In genomic region chr6:165663736-165664552, GRCh38 we compare ENCODE assay signal across 9 cellular contexts. TPM values are rescaled to one million over a fixed set of nuclear protein-coding genes. Genes with fewer than 3 reads are reported as not detected.
DNase-seq lines count a peak whose midpoint lies in the region; TF ChIP-seq lines count a peak whose summit lies in the region.
"Had no signal": no experiment of that assay in that cellular context is flagged by ENCODE, and none has a peak within 500 bp of the region (broad histone marks: within the 10 kb centered on the region; RNA-seq: fewer than 3 reads in every experiment).

No MANE protein-coding gene starts in this region.

- H3K4me1 Mint-ChIP-seq in MCF 10A (ENCODE audit: insufficient read depth, unreplicated experiment) (peaks cover 6% of the 10 kb centered on the region), endodermal cell (peaks cover 32% of the 10 kb centered on the region)

- DNase-seq in breast epithelium (ENCODE audit: low spot score in 2 of 2) (no peak), MCF 10A (ENCODE audit: unreplicated experiment) (no peak), endodermal cell (peak; percentile 77), myocyte (ENCODE audit: low read depth) (peak; percentile 70), NCI-H1694 (lab: John Stamatoyannopoulos, UW) (no peak)
- no peak for DNase-seq in stimulated activated naive CD4-positive, alpha-beta T cell (lab: John Stamatoyannopoulos, UW)
- no peak for DNase-seq in effector memory CD4-positive, alpha-beta T cell
- no peak for DNase-seq in stimulated activated CD4-positive, alpha-beta T cell treated with anti-CD3 and anti-CD28 coated beads, Interleukin-2, amount 100 ng/mL, for 24 hours
- DNase-seq: DMS79 treated with DMSO at 0.1 percent for 48 hours had no signal

- TF ChIP-seq CTCF in breast epithelium (IDR thresholded peaks at IDR 0.05) (no peak), MCF 10A (IDR thresholded peaks at IDR 0.05; ENCODE audit: unreplicated experiment) (no peak), endodermal cell (conservative IDR thresholded peaks at IDR 0.05) (no peak)

- POLR2A ChIA-PET in MCF 10A (lab: Yijun Ruan, JAX): no interaction called here

- H3K9ac ChIP-seq in endodermal cell (ENCODE audit: extremely low read depth, low read length, poor library complexity, severe bottlenecking): peak overlapping the region; percentile 0

- no peak for TF ChIP-seq POLR2A in breast epithelium (IDR thresholded peaks at IDR 0.05)

- H3K27ac ChIP-seq in breast epithelium (peak overlapping the region in 1 of 2 donors; percentile 70), endodermal cell (ENCODE audit: low read depth, low read length) (no peak overlapping the region)
- no peak overlapping the region for H3K27ac ChIP-seq in effector memory CD4-positive, alpha-beta T cell (ENCODE audit: insufficient read depth, low read length, poor library complexity, severe bottlenecking)

- WGBS in endodermal cell (ENCODE audit: insufficient coverage in 1 of 2, insufficient read length in 1 of 2), 2 experiments: 0% methylated on average over 28 to 48 of the region's 48 CpGs

- H3K36me3 Mint-ChIP-seq in MCF 10A (ENCODE audit: insufficient read depth, unreplicated experiment) (no peaks in the 10 kb centered on the region), endodermal cell (ENCODE audit: low read depth) (peaks cover 2% of the 10 kb centered on the region)

- CTCF ChIA-PET in MCF 10A (lab: Yijun Ruan, JAX): no interaction called here

- H3K27ac Mint-ChIP-seq in MCF 10A (ENCODE audit: low read depth, unreplicated experiment) (no peak overlapping the region), endodermal cell (no peak overlapping the region)

- H3K4me3 Mint-ChIP-seq in MCF 10A (ENCODE audit: unreplicated experiment) (no peak overlapping the region), endodermal cell (peak overlapping the region; percentile 72)

- H3K36me3 ChIP-seq in breast epithelium (no peaks in the 10 kb centered on the region), endodermal cell (ENCODE audit: control insufficient read depth, insufficient read depth, low read length) (peaks cover 3% of the 10 kb centered on the region)
- no peaks in the 10 kb centered on the region for H3K36me3 ChIP-seq in effector memory CD4-positive, alpha-beta T cell (ENCODE audit: control insufficient read depth, insufficient read depth, low read length)

- H3K4me3 ChIP-seq in breast epithelium: peak overlapping the region; percentile 59 to 80 (median 66)
- peak overlapping the region; percentile 82 for H3K4me3 ChIP-seq in endodermal cell (ENCODE audit: low read length)
- H3K4me3 ChIP-seq in effector memory CD4-positive, alpha-beta T cell (ENCODE audit: insufficient read depth, low read depth, low read length, poor library complexity, severe bottlenecking): no peak overlapping the region

- H3K9me3 ChIP-seq in breast epithelium (no peaks in the 10 kb centered on the region), endodermal cell (ENCODE audit: control insufficient read depth, low read length) (no peaks in the 10 kb centered on the region)
- H3K9me3 ChIP-seq in effector memory CD4-positive, alpha-beta T cell (ENCODE audit: control insufficient read depth, low read length): no peaks in the 10 kb centered on the region

- H3K4me1 ChIP-seq in breast epithelium: peaks cover 8 to 10% of the 10 kb centered on the region in 2 donors
- H3K4me1 ChIP-seq in endodermal cell (ENCODE audit: control insufficient read depth, insufficient read depth, low read length): peaks cover 15% of the 10 kb centered on the region
- H3K4me1 ChIP-seq in effector memory CD4-positive, alpha-beta T cell (ENCODE audit: control insufficient read depth, insufficient read depth, low read length, poor library complexity, severe bottlenecking): no peaks in the 10 kb centered on the region

- intact Hi-C loops in breast epithelium (cut with DNase I; ENCODE audit: low total_unique reads): no loop called here
- intact Hi-C loops in MCF 10A (cut with micrococcal nuclease): no loop called here

- H3K27me3 Mint-ChIP-seq in MCF 10A (ENCODE audit: insufficient read depth, unreplicated experiment) (no peaks in the 10 kb centered on the region), endodermal cell (ENCODE audit: insufficient read depth) (peaks cover 59% of the 10 kb centered on the region)

- H3K9me3 Mint-ChIP-seq in MCF 10A (ENCODE audit: unreplicated experiment) (no peaks in the 10 kb centered on the region), endodermal cell (no peaks in the 10 kb centered on the region)

- no TSS peak for BruUV-seq in MCF 10A (replicated peaks; lab: Mats Ljungman, UMichigan)

- peaks cover 0 to 65% of the 10 kb centered on the region in 2 donors for H3K27me3 ChIP-seq in breast epithelium
- peaks cover 44% of the 10 kb centered on the region for H3K27me3 ChIP-seq in endodermal cell (ENCODE audit: control insufficient read depth, insufficient read depth, low read length, poor library complexity, severe bottlenecking)
- H3K27me3 ChIP-seq in effector memory CD4-positive, alpha-beta T cell (replicated peaks; ENCODE audit: control insufficient read depth, insufficient read depth, low read length, poor library complexity, severe bottlenecking): peaks cover 9% of the 10 kb centered on the region

RNA-seq across cellular contexts. Expression of gene PDE10A, which starts 0.9 kb away (rescaled TPM):
- 10 to 100 TPM in 2 of 3 donors, 1 to 10 TPM in 1; 2.7 to 22.0 (median 12.6) TPM for total RNA-seq in breast epithelium
- 0.88 and 1.8 TPM in 2 replicates for total RNA-seq in MCF 10A (2022)
- 10 to 100 TPM; 22.8 to 27.8 TPM for total RNA-seq in endodermal cell
- polyA plus RNA-seq in endodermal cell (2013, experiment 1 of 2): 13.8 TPM
- 12.8 TPM for polyA plus RNA-seq in endodermal cell (2013, experiment 2 of 2)
- total RNA-seq in myocyte: 15.8 and 16.2 TPM in 2 replicates
- polyA plus RNA-seq in myocyte (2012): 7.1 TPM

Comparison
In these comparisons a context has a peak if more than half of its experiments do, and no peak if none do; other contexts are left out.
1. DNase-seq: peak in endodermal cell (single experiment) and myocyte (single experiment); none in breast epithelium (0 of 2), MCF 10A (single experiment), stimulated activated naive CD4-positive, alpha-beta T cell (0 of 6), effector memory CD4-positive, alpha-beta T cell (0 of 3), stimulated activated CD4-positive, alpha-beta T cell treated with anti-CD3 and anti-CD28 coated beads, Interleukin-2, amount 100 ng/mL, for 24 hours (0 of 2) and NCI-H1694 (single experiment).